ENCODE assay signal across 1 cellular context in genomic region chr3:172334743-172335142, GRCh38.
TF ChIP-seq lines count a peak whose summit lies in the region.

No MANE protein-coding gene starts in this region.

TF ChIP-seq in GM23338, 12 proteins besides CTCF, POLR2A, EP300 and RAD21:
- TF ChIP-seq EZH2 (IDR thresholded peaks at IDR 0.05; ENCODE audit: low read depth, unreplicated experiment) (no peak), POLR2AphosphoS5 (IDR thresholded peaks at IDR 0.05; ENCODE audit: low read depth) (no peak), CREB1 (CRISPR knock-in tag; IDR thresholded peaks at IDR 0.05; ENCODE audit: low read depth) (no peak), EZH2phosphoT487 (IDR thresholded peaks at IDR 0.05; ENCODE audit: unreplicated experiment) (no peak), STAT1 (IDR thresholded peaks at IDR 0.05; ENCODE audit: unreplicated experiment) (no peak), NANOG (IDR thresholded peaks at IDR 0.05; ENCODE audit: borderline replicate concordance) (no peak), JUNB (IDR thresholded peaks at IDR 0.05; ENCODE audit: unreplicated experiment) (no peak), ZNF114 (CRISPR knock-in tag; IDR thresholded peaks at IDR 0.05) (no peak), ZNF331 (CRISPR knock-in tag; IDR thresholded peaks at IDR 0.05; ENCODE audit: low read depth) (no peak)
- TF ChIP-seq, protein P1, sequence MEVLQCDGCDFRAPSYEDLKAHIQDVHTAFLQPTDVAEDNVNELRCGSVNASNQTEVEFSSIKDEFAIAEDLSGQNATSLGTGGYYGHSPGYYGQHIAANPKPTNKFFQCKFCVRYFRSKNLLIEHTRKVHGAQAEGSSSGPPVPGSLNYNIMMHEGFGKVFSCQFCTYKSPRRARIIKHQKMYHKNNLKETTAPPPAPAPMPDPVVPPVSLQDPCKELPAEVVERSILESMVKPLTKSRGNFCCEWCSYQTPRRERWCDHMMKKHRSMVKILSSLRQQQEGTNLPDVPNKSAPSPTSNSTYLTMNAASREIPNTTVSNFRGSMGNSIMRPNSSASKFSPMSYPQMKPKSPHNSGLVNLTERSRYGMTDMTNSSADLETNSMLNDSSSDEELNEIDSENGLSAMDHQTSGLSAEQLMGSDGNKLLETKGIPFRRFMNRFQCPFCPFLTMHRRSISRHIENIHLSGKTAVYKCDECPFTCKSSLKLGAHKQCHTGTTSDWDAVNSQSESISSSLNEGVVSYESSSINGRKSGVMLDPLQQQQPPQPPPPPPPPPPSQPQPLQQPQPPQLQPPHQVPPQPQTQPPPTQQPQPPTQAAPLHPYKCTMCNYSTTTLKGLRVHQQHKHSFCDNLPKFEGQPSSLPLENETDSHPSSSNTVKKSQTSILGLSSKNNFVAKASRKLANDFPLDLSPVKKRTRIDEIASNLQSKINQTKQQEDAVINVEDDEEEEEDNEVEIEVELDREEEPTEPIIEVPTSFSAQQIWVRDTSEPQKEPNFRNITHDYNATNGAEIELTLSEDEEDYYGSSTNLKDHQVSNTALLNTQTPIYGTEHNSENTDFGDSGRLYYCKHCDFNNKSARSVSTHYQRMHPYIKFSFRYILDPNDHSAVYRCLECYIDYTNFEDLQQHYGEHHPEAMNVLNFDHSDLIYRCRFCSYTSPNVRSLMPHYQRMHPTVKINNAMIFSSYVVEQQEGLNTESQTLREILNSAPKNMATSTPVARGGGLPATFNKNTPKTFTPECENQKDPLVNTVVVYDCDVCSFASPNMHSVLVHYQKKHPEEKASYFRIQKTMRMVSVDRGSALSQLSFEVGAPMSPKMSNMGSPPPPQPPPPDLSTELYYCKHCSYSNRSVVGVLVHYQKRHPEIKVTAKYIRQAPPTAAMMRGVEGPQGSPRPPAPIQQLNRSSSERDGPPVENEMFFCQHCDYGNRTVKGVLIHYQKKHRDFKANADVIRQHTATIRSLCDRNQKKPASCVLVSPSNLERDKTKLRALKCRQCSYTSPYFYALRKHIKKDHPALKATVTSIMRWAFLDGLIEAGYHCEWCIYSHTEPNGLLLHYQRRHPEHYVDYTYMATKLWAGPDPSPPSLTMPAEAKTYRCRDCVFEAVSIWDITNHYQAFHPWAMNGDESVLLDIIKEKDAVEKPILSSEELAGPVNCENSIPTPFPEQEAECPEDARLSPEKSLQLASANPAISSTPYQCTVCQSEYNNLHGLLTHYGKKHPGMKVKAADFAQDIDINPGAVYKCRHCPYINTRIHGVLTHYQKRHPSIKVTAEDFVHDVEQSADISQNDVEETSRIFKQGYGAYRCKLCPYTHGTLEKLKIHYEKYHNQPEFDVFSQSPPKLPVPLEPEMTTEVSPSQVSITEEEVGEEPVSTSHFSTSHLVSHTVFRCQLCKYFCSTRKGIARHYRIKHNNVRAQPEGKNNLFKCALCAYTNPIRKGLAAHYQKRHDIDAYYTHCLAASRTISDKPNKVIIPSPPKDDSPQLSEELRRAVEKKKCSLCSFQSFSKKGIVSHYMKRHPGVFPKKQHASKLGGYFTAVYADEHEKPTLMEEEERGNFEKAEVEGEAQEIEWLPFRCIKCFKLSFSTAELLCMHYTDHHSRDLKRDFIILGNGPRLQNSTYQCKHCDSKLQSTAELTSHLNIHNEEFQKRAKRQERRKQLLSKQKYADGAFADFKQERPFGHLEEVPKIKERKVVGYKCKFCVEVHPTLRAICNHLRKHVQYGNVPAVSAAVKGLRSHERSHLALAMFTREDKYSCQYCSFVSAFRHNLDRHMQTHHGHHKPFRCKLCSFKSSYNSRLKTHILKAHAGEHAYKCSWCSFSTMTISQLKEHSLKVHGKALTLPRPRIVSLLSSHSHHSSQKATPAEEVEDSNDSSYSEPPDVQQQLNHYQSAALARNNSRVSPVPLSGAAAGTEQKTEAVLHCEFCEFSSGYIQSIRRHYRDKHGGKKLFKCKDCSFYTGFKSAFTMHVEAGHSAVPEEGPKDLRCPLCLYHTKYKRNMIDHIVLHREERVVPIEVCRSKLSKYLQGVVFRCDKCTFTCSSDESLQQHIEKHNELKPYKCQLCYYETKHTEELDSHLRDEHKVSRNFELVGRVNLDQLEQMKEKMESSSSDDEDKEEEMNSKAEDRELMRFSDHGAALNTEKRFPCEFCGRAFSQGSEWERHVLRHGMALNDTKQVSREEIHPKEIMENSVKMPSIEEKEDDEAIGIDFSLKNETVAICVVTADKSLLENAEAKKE (CRISPR knock-in tag; IDR thresholded peaks at IDR 0.05), result no peak
- TF ChIP-seq, protein P2, sequence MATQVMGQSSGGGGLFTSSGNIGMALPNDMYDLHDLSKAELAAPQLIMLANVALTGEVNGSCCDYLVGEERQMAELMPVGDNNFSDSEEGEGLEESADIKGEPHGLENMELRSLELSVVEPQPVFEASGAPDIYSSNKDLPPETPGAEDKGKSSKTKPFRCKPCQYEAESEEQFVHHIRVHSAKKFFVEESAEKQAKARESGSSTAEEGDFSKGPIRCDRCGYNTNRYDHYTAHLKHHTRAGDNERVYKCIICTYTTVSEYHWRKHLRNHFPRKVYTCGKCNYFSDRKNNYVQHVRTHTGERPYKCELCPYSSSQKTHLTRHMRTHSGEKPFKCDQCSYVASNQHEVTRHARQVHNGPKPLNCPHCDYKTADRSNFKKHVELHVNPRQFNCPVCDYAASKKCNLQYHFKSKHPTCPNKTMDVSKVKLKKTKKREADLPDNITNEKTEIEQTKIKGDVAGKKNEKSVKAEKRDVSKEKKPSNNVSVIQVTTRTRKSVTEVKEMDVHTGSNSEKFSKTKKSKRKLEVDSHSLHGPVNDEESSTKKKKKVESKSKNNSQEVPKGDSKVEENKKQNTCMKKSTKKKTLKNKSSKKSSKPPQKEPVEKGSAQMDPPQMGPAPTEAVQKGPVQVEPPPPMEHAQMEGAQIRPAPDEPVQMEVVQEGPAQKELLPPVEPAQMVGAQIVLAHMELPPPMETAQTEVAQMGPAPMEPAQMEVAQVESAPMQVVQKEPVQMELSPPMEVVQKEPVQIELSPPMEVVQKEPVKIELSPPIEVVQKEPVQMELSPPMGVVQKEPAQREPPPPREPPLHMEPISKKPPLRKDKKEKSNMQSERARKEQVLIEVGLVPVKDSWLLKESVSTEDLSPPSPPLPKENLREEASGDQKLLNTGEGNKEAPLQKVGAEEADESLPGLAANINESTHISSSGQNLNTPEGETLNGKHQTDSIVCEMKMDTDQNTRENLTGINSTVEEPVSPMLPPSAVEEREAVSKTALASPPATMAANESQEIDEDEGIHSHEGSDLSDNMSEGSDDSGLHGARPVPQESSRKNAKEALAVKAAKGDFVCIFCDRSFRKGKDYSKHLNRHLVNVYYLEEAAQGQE (IDR thresholded peaks at IDR 0.05; ENCODE audit: unreplicated experiment), result no peak
- TF ChIP-seq, protein P3, sequence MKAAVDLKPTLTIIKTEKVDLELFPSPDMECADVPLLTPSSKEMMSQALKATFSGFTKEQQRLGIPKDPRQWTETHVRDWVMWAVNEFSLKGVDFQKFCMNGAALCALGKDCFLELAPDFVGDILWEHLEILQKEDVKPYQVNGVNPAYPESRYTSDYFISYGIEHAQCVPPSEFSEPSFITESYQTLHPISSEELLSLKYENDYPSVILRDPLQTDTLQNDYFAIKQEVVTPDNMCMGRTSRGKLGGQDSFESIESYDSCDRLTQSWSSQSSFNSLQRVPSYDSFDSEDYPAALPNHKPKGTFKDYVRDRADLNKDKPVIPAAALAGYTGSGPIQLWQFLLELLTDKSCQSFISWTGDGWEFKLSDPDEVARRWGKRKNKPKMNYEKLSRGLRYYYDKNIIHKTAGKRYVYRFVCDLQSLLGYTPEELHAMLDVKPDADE (IDR thresholded peaks at IDR 0.05), result no peak
